19 cellular contexts compared by ENCODE assay signal in genomic region chr3:1798711-1799410, GRCh38.
"Had no signal": no experiment of that assay in that cellular context is flagged by ENCODE, and none has a peak within 500 bp of the region (broad histone marks: within the 10 kb centered on the region; RNA-seq: fewer than 3 reads in every experiment).

No MANE protein-coding gene starts in this region.

- H3K27me3 ChIP-seq: breast epithelium, stomach had no signal

- DNase-seq: activated CD4-positive, alpha-beta T cell treated with anti-CD3 and anti-CD28 coated beads for 1 hour; activated CD4-positive, alpha-beta T cell treated with anti-CD3 and anti-CD28 coated beads, Interleukin-2, amount 50 U/mL, for 1 hour; activated naive CD8-positive, alpha-beta T cell treated with anti-CD3 and anti-CD28 coated beads for 36 hours; activated T-cell treated with anti-CD3 and anti-CD28 coated beads, Interleukin-2, amount 50 U/mL, for 1 hour; effector memory CD8-positive, alpha-beta T cell; foreskin melanocyte; glutamatergic neuron; hippocampal formation; left colon; naive thymus-derived CD4-positive, alpha-beta T cell; occipital lobe; small intestine; stimulated activated CD4-positive, alpha-beta T cell treated with anti-CD3 and anti-CD28 coated beads, Interleukin-2, amount 100 ng/mL, for 24 hours; stomach; T-helper 1 cell; trophoblast cell; WERI-Rb-1 had no signal

- H3K4me1 ChIP-seq: breast epithelium, stomach had no signal

- H3K36me3 ChIP-seq: breast epithelium, stomach, WERI-Rb-1 had no signal

- H3K27ac ChIP-seq: breast epithelium, stomach, WERI-Rb-1 had no signal

- H3K4me3 ChIP-seq: breast epithelium, lung, stomach had no signal
